In genomic region chr3:180420016-180420415, GRCh38 we compare ENCODE assay signal across 21 cellular contexts.
"Had no signal": no experiment of that assay in that cellular context is flagged by ENCODE, and none has a peak within 500 bp of the region (broad histone marks: within the 10 kb centered on the region; RNA-seq: fewer than 3 reads in every experiment).

No MANE protein-coding gene starts in this region.

- H3K4me1 ChIP-seq: colonic mucosa, heart right ventricle, psoas muscle, stomach, testis had no signal

- H3K36me3 ChIP-seq: colonic mucosa, heart right ventricle, neural progenitor cell, stomach had no signal

- H3K9me3 ChIP-seq: colonic mucosa, psoas muscle, stomach, testis had no signal

- ATAC-seq: activated CD4-positive, alpha-beta T cell treated with anti-CD3 and anti-CD28 coated beads for 36 hours; activated naive CD4-positive, alpha-beta T cell treated with anti-CD3 and anti-CD28 coated beads, Interleukin-2, amount 50 U/mL, for 72 hours; heart right ventricle; left cardiac atrium; naive thymus-derived CD4-positive, alpha-beta T cell; psoas muscle; right cardiac atrium; WTC11 had no signal

- H3K27me3 ChIP-seq: colonic mucosa, heart right ventricle, neural progenitor cell, stomach, testis had no signal

- H2AFZ ChIP-seq: neural progenitor cell had no signal

- H3K27ac ChIP-seq: colonic mucosa, heart right ventricle, neural progenitor cell, psoas muscle, stomach, testis had no signal

- H3K4me3 ChIP-seq: colonic mucosa, heart right ventricle, neural progenitor cell, psoas muscle, stomach, testis had no signal

- H3K9ac ChIP-seq: neural progenitor cell had no signal

- H3K4me2 ChIP-seq: neural progenitor cell had no signal

- DNase-seq: activated CD4-positive, alpha-beta T cell treated with anti-CD3 and anti-CD28 coated beads for 36 hours; activated CD4-positive, alpha-beta T cell treated with anti-CD3 and anti-CD28 coated beads, Interleukin-2, amount 50 U/mL, for 48 hours; activated gamma-delta T cell; caudate nucleus; colonic mucosa; endodermal cell; erythroblast; heart right ventricle; immature natural killer cell; left cardiac atrium; mesendoderm; naive thymus-derived CD4-positive, alpha-beta T cell; psoas muscle; right cardiac atrium; small intestine; stimulated activated CD4-positive, alpha-beta T cell treated with anti-CD3 and anti-CD28 coated beads, Interleukin-4, amount 100 ng/mL, for 1 hour; stomach; testis had no signal
